ENCODE assay signal across 18 cellular contexts in the genomic region with DNA sequence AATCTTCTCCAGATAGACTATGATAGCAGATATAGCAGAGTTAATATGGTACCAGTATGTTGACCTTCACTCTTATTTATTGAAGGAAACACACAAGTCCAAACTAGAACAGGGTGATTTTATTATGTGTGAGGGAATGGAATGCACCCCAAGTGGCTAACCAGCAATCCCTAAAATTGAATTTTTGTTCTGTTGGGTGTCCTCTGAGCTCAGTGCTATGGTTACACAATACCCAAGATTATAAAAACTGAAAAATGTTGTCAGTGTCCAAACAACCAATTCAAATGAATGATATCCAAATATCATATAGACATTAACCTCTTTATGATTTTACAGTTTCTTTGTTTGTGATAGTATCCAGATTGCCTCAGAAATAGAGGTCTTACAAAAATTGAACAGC.
"Had no signal": no experiment of that assay in that cellular context is flagged by ENCODE, and none has a peak within 500 bp of the region (broad histone marks: within the 10 kb centered on the region; RNA-seq: fewer than 3 reads in every experiment).

No MANE protein-coding gene starts in this region.

- H3K27me3 Mint-ChIP-seq: activated CD4-positive, alpha-beta memory T cell treated with anti-CD3 and anti-CD28 coated beads, Interleukin-2, amount 10 ng/mL, durations not matched to agents 7 days and 5 days; activated CD8-positive, alpha-beta memory T cell treated with anti-CD3 and anti-CD28 coated beads, Interleukin-2, amount 10 ng/mL, durations not matched to agents 7 days and 5 days; activated naive CD8-positive, alpha-beta T cell; brain; central memory CD8-positive, alpha-beta T cell had no signal

- H3K4me3 Mint-ChIP-seq: activated CD4-positive, alpha-beta memory T cell treated with anti-CD3 and anti-CD28 coated beads, Interleukin-2, amount 10 ng/mL, durations not matched to agents 7 days and 5 days; activated CD8-positive, alpha-beta memory T cell treated with anti-CD3 and anti-CD28 coated beads, Interleukin-2, amount 10 ng/mL, durations not matched to agents 7 days and 5 days; activated naive CD8-positive, alpha-beta T cell; brain; central memory CD8-positive, alpha-beta T cell; nephron had no signal

- H3K9me3 ChIP-seq: tibial artery had no signal

- H3K27ac Mint-ChIP-seq: activated CD4-positive, alpha-beta memory T cell treated with anti-CD3 and anti-CD28 coated beads, Interleukin-2, amount 10 ng/mL, durations not matched to agents 7 days and 5 days; activated CD8-positive, alpha-beta memory T cell treated with anti-CD3 and anti-CD28 coated beads, Interleukin-2, amount 10 ng/mL, durations not matched to agents 7 days and 5 days; activated naive CD8-positive, alpha-beta T cell; nephron had no signal

- ATAC-seq: activated CD8-positive, alpha-beta memory T cell treated with anti-CD3 and anti-CD28 coated beads, Interleukin-2, amount 10 ng/mL, durations not matched to agents 7 days and 5 days had no signal

- DNase-seq: activated CD4-positive, alpha-beta memory T cell treated with anti-CD3 and anti-CD28 coated beads, Interleukin-2, amount 10 ng/mL, durations not matched to agents 7 days and 5 days; activated CD4-positive, alpha-beta T cell treated with anti-CD3 and anti-CD28 coated beads for 48 hours; activated CD4-positive, CD25-positive, alpha-beta regulatory T cell; activated CD8-positive, alpha-beta memory T cell treated with anti-CD3 and anti-CD28 coated beads, Interleukin-2, amount 10 ng/mL, durations not matched to agents 7 days and 5 days; cortex of kidney; midbrain; posterior cingulate gyrus; retina; stimulated activated CD4-positive, alpha-beta T cell treated with anti-CD3 and anti-CD28 coated beads, Interleukin-2, amount 100 ng/mL, for 24 hours; stimulated activated naive CD4-positive, alpha-beta T cell treated with Interleukin-2 at 50 U/mL for 16 hours; substantia nigra; T1000; tibial artery had no signal

- H3K27me3 ChIP-seq: tibial artery had no signal

- H3K4me3 ChIP-seq: lung, tibial artery had no signal

- H3K4me1 Mint-ChIP-seq: activated CD4-positive, alpha-beta memory T cell treated with anti-CD3 and anti-CD28 coated beads, Interleukin-2, amount 10 ng/mL, durations not matched to agents 7 days and 5 days; activated CD8-positive, alpha-beta memory T cell treated with anti-CD3 and anti-CD28 coated beads, Interleukin-2, amount 10 ng/mL, durations not matched to agents 7 days and 5 days; brain; nephron had no signal
